16 cellular contexts compared by ENCODE assay signal in genomic region chr22:33465554-33465953, GRCh38.
DNase-seq lines count a peak whose midpoint lies in the region; ATAC-seq and TF ChIP-seq lines count a peak whose summit lies in the region.
"Had no signal": no experiment of that assay in that cellular context is flagged by ENCODE, and none has a peak within 500 bp of the region (broad histone marks: within the 10 kb centered on the region; RNA-seq: fewer than 3 reads in every experiment).

No MANE protein-coding gene starts in this region.

- no peaks in the 10 kb centered on the region for H3K36me3 Mint-ChIP-seq in activated naive CD4-positive, alpha-beta T cell treated with anti-CD3 and anti-CD28 coated beads, Interleukin-2, amount 10 ng/mL, durations not matched to agents 7 days and 5 days
- H3K36me3 Mint-ChIP-seq: CD8-positive, alpha-beta memory T cell had no signal

- H3K27me3 Mint-ChIP-seq in activated naive CD4-positive, alpha-beta T cell treated with anti-CD3 and anti-CD28 coated beads, Interleukin-2, amount 10 ng/mL, durations not matched to agents 7 days and 5 days: no peaks in the 10 kb centered on the region

- H3K4me3 ChIP-seq in AG10803 (ENCODE audit: low read length) (no peak overlapping the region), psoas muscle (no peak overlapping the region)
- H3K4me3 ChIP-seq: A549, K562 had no signal

- intact Hi-C loops in left cardiac atrium (cut with DNase I) (loop anchor here in 1 of 2 donors (10.0 kb wide), 1 partner anchor 61 kb away; no protein-coding TSS in a partner anchor), psoas muscle (cut with DNase I) (no loop called here)

- ATAC-seq in left cardiac atrium: peak; percentile 83 to 88
- peak; percentile 72 to 96 (median 90) for ATAC-seq in psoas muscle
- no peak for ATAC-seq in GM18861 (IDR thresholded peaks at IDR 0.05; ENCODE audit: unreplicated experiment)
- ATAC-seq: A549, K562 had no signal

- H3K36me3 ChIP-seq in psoas muscle (ENCODE audit: insufficient read depth in 1 of 2, low read depth in 1 of 2): no peaks in the 10 kb centered on the region

- H3K27ac Mint-ChIP-seq in activated naive CD4-positive, alpha-beta T cell treated with anti-CD3 and anti-CD28 coated beads, Interleukin-2, amount 10 ng/mL, durations not matched to agents 7 days and 5 days: no peak overlapping the region
- H3K27ac Mint-ChIP-seq: CD8-positive, alpha-beta memory T cell had no signal

- in situ Hi-C loops in G401 (cut with HindIII; ENCODE audit: low sequenced_read_pairs): no loop called here

- DNase-seq in AG10803 (ENCODE audit: low read depth) (peak; percentile 27), G401 (ENCODE audit: low spot score) (peak; percentile 62), left cardiac atrium (no peak), psoas muscle (no peak), NCI-H1417 (lab: John Stamatoyannopoulos, UW) (no peak)
- no peak for DNase-seq in activated naive CD4-positive, alpha-beta T cell treated with anti-CD3 and anti-CD28 coated beads, Interleukin-2, amount 10 ng/mL, durations not matched to agents 7 days and 5 days
- DNase-seq: CD8-positive, alpha-beta memory T cell; NCI-H1105; NCI-H1694; NCI-H510A; NCI-H748 treated with DMSO at 0.1 percent for 48 hours; OCI-M1; SIG-M5 had no signal

- peaks cover 8% of the 10 kb centered on the region for H3K4me1 ChIP-seq in psoas muscle
- H3K4me1 ChIP-seq: A549 had no signal

- H3K4me1 Mint-ChIP-seq in activated naive CD4-positive, alpha-beta T cell treated with anti-CD3 and anti-CD28 coated beads, Interleukin-2, amount 10 ng/mL, durations not matched to agents 7 days and 5 days: no peaks in the 10 kb centered on the region
- H3K4me1 Mint-ChIP-seq: CD8-positive, alpha-beta memory T cell had no signal

- H3K9me3 ChIP-seq in psoas muscle: peaks cover 5% of the 10 kb centered on the region

- TF ChIP-seq CTCF in AG10803 (conservative IDR thresholded peaks at IDR 0.05; ENCODE audit: low read length): no peak
- TF ChIP-seq CTCF in psoas muscle (IDR thresholded peaks at IDR 0.05): no peak

- no peaks in the 10 kb centered on the region for H3K27me3 ChIP-seq in psoas muscle (ENCODE audit: insufficient read depth in 3 of 3, low read length in 2 of 3)

- no peak overlapping the region for H3K4me3 Mint-ChIP-seq in activated naive CD4-positive, alpha-beta T cell treated with anti-CD3 and anti-CD28 coated beads, Interleukin-2, amount 10 ng/mL, durations not matched to agents 7 days and 5 days
- H3K4me3 Mint-ChIP-seq: CD8-positive, alpha-beta memory T cell had no signal

- peaks cover 6% of the 10 kb centered on the region for H3K9me3 Mint-ChIP-seq in activated naive CD4-positive, alpha-beta T cell treated with anti-CD3 and anti-CD28 coated beads, Interleukin-2, amount 10 ng/mL, durations not matched to agents 7 days and 5 days

- 21 to 23% (median 22%) methylated on average over 5 of the region's 5 CpGs for WGBS in psoas muscle, 3 donors

- H3K27ac ChIP-seq in psoas muscle: no peak overlapping the region
- H3K27ac ChIP-seq: A549 had no signal

- CTCF ChIA-PET in activated naive CD4-positive, alpha-beta T cell treated with anti-CD3 and anti-CD28 coated beads, Interleukin-2, amount 10 ng/mL, durations not matched to agents 7 days and 5 days (lab: Charles Lee): no interaction called here

Comparison
In these comparisons a context has a peak if more than half of its experiments do, and no peak if none do; other contexts are left out.
1. DNase-seq: peak in AG10803 (single experiment) and G401 (single experiment); none in left cardiac atrium (single experiment), psoas muscle (0 of 2), activated naive CD4-positive, alpha-beta T cell treated with anti-CD3 and anti-CD28 coated beads, Interleukin-2, amount 10 ng/mL, durations not matched to agents 7 days and 5 days (single experiment) and NCI-H1417 (0 of 3).